In the genomic region with DNA sequence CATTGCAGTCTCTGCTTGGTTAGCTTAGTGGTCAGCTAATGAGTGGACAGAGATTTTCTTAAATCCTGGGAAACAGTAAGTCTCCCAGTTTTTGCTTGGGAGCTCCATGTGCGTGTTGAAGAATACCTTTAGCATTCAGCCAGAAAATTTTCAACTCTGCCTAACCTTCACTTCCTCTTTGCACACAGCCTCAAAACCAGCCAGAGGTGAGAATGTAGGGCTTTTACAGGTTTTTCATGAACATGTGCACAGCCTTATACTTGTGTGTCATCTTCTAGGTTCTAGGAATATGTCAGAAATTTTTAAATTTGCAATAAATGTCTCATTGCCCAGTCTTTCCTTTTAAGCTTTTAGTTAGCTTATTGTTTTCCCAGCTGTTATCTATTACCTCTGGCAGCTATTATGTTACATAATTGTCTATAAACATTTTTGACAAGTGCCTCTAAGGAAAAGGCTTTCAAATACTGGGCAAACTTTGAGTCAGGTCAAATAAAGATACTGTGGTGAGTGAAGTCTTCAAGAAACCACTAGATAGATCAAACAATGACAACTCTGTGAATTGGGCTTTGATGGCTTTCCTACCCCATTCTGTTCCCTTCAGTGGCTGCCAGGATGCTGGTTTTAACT, we compare ENCODE assay signal across 19 cellular contexts.
"Had no signal": no experiment of that assay in that cellular context is flagged by ENCODE, and none has a peak within 500 bp of the region (broad histone marks: within the 10 kb centered on the region; RNA-seq: fewer than 3 reads in every experiment).

No MANE protein-coding gene starts in this region.

- H3K4me1 ChIP-seq: foreskin keratinocyte, parathyroid adenoma, right lobe of liver, testis, upper lobe of left lung had no signal

- H3K9me3 ChIP-seq: right lobe of liver, testis, upper lobe of left lung had no signal

- DNase-seq: activated CD4-positive, alpha-beta T cell treated with anti-CD3 and anti-CD28 coated beads, Interleukin-2, amount 10 ng/mL, durations not matched to agents 24 days and 14 days; activated CD8-positive, alpha-beta T cell treated with anti-CD3 and anti-CD28 coated beads for 36 hours; activated naive CD4-positive, alpha-beta T cell treated with Interleukin-2 at 50 U/mL for 16 hours; activated naive CD8-positive, alpha-beta T cell treated with anti-CD3 and anti-CD28 coated beads, Interleukin-2, amount 10 ng/mL, durations not matched to agents 7 days and 5 days; activated T-cell treated with anti-CD3 and anti-CD28 coated beads, Interleukin-2, amount 50 U/mL, for 1 hour; amygdala; caudate nucleus; dorsolateral prefrontal cortex; foreskin keratinocyte; hypothalamus; islet precursor cell; natural killer cell; right lobe of liver; stimulated activated CD4-positive, alpha-beta T cell treated with anti-CD3 and anti-CD28 coated beads, Interleukin-4, amount 100 ng/mL, for 4 hours; testis; upper lobe of left lung had no signal

- H3K36me3 ChIP-seq: right lobe of liver, upper lobe of left lung had no signal

- H3K27ac ChIP-seq: dorsolateral prefrontal cortex, foreskin keratinocyte, parathyroid adenoma, right lobe of liver, testis, upper lobe of left lung had no signal

- ATAC-seq: activated CD8-positive, alpha-beta T cell treated with anti-CD3 and anti-CD28 coated beads for 36 hours; foreskin keratinocyte; natural killer cell; right lobe of liver; stimulated activated memory B cell treated with anti-CD40 and anti-IgM and Interleukin-4, amounts not matched to agents 10 μg/mL and 1 μg/mL and 100 μg/mL, for 72 hours had no signal

- H3K27me3 ChIP-seq: right lobe of liver, testis, upper lobe of left lung had no signal

- H3K4me3 ChIP-seq: dorsolateral prefrontal cortex, lung, right lobe of liver, testis, upper lobe of left lung had no signal
